8 cellular contexts compared by ENCODE assay signal in the genomic region with DNA sequence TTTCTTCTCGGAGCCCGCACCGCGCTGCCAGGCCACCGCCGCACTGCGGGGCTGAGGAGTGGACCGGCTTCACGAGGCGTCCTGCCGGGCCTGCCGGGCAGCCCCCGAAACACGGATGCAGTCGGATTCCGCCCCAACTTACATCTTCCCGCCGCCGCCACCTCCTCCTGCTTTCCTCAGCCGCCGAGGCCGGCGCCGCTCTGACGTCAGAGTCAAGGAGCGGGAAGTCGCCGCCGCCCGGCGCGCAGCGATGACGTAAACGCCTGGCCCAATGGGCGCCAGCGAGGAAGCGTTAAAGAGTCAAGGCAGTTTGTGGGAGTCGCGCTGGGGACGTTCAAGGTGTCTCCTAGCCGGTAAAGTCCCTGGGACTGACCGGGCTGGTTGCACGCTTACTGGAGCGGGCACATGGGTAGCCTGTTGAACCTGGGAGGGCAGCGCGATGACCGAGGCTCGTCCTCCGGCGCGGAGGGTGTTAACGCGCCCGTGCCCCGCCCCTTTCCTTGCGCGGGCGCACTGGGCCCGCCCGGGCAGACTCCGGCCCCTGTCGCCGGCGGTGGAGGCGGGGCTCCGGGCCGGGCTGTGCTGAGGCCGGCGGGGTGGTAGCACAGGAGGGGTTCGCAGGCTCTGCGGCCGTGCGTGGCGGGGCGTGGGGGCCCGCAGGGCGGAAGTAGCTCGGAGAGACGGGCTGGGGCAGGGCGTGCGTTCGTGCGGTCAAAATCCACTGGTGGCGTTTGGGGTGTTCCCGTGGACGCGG. TPM values are rescaled to one million over a fixed set of nuclear protein-coding genes. Genes with fewer than 3 reads are reported as not detected.
DNase-seq lines count a peak whose midpoint lies in the region; ATAC-seq and TF ChIP-seq lines count a peak whose summit lies in the region.

A gene with protein sequence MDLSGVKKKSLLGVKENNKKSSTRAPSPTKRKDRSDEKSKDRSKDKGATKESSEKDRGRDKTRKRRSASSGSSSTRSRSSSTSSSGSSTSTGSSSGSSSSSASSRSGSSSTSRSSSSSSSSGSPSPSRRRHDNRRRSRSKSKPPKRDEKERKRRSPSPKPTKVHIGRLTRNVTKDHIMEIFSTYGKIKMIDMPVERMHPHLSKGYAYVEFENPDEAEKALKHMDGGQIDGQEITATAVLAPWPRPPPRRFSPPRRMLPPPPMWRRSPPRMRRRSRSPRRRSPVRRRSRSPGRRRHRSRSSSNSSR (minus strand): TSS at position 214 of the 754 bp plus-strand sequence. CDS start 3,483 bp downstream, outside the sequence.

- peaks cover 62% of the 10 kb centered on the region for H3K4me1 Mint-ChIP-seq in dendritic cell treated with granulocyte-macrophage colony-stimulating factor and Interleukin-4, amounts not matched to agents 40 ng/mL and 50 ng/mL, for 4 days (ENCODE audit: low read depth)

- peak; percentile 89 to 97 (median 94) for DNase-seq in C1 segment of cervical spinal cord (lab: John Stamatoyannopoulos, UW)
- DNase-seq in NCI-H526 treated with DMSO at 0.1 percent for 48 hours (lab: John Stamatoyannopoulos, UW) = peak; percentile 74
- peak; percentile 96 for DNase-seq in activated CD4-positive, alpha-beta T cell treated with anti-CD3 and anti-CD28 coated beads, Interleukin-2, amount 50 U/mL, for 1 hour
- peak; percentile 95 to 97 for DNase-seq in left lung
- DNase-seq in stimulated activated CD4-positive, alpha-beta T cell treated with anti-CD3 and anti-CD28 coated beads, Interleukin-2, amount 100 ng/mL, for 4 hours (ENCODE audit: low read depth) = peak; percentile 94

- H3K9me3 Mint-ChIP-seq in dendritic cell treated with granulocyte-macrophage colony-stimulating factor and Interleukin-4, amounts not matched to agents 40 ng/mL and 50 ng/mL, for 4 days = no peaks in the 10 kb centered on the region

- H3K9me3 ChIP-seq in left lung = no peaks in the 10 kb centered on the region

- intact Hi-C loops in dendritic cell treated with granulocyte-macrophage colony-stimulating factor and Interleukin-4, amounts not matched to agents 40 ng/mL and 50 ng/mL, for 4 days (cut with micrococcal nuclease) = loop anchor here (1.0 to 10.0 kb wide), 2 partner anchors 17 to 237 kb away; partner anchors contain the start of gene ECI1
- intact Hi-C loops in left lung (cut with DNase I) = no loop called here

- peaks cover 0 to 15% of the 10 kb centered on the region in 2 donors for H3K36me3 ChIP-seq in left lung

- peaks cover 66% of the 10 kb centered on the region for H3K36me3 Mint-ChIP-seq in dendritic cell treated with granulocyte-macrophage colony-stimulating factor and Interleukin-4, amounts not matched to agents 40 ng/mL and 50 ng/mL, for 4 days (ENCODE audit: low read depth)

- peak within 1 kb of the TSS; percentile 97 to 98 for H3K27ac ChIP-seq in left lung

- H3K4me3 ChIP-seq in left lung = peak within 1 kb of the TSS; percentile 80 to 98

- no peak for TF ChIP-seq CTCF in left lung (IDR thresholded peaks at IDR 0.05)

- ATAC-seq in GM19328 (IDR thresholded peaks at IDR 0.05; ENCODE audit: unreplicated experiment) (peak; percentile 76), HG03469 (IDR thresholded peaks at IDR 0.05; ENCODE audit: unreplicated experiment) (peak; percentile 46), left lung (peak; percentile 96)

- H3K4me3 Mint-ChIP-seq in dendritic cell treated with granulocyte-macrophage colony-stimulating factor and Interleukin-4, amounts not matched to agents 40 ng/mL and 50 ng/mL, for 4 days = peak within 1 kb of the TSS; percentile 97

- no peaks in the 10 kb centered on the region for H3K27me3 ChIP-seq in left lung

- peak within 1 kb of the TSS; percentile 98 for H3K27ac Mint-ChIP-seq in dendritic cell treated with granulocyte-macrophage colony-stimulating factor and Interleukin-4, amounts not matched to agents 40 ng/mL and 50 ng/mL, for 4 days

- peaks cover 20 to 45% of the 10 kb centered on the region in 2 donors for H3K4me1 ChIP-seq in left lung

- H3K27me3 Mint-ChIP-seq in dendritic cell treated with granulocyte-macrophage colony-stimulating factor and Interleukin-4, amounts not matched to agents 40 ng/mL and 50 ng/mL, for 4 days = no peaks in the 10 kb centered on the region

RNA-seq across cellular contexts. Expression of the gene that starts here (rescaled TPM):
- total RNA-seq in left lung = 100 to 1,000 TPM; 109 to 124 TPM

Comparison
In these comparisons a context has a peak if more than half of its experiments do, and no peak if none do; other contexts are left out.
1. Peak in every context shown above with its lines: DNase-seq, ATAC-seq, H3K4me3 ChIP-seq and H3K27ac ChIP-seq.
2. ATAC-seq: peak in every context shown above with its lines; median percentile 96 in left lung; 76 in GM19328; 46 in HG03469.